In the genomic region with DNA sequence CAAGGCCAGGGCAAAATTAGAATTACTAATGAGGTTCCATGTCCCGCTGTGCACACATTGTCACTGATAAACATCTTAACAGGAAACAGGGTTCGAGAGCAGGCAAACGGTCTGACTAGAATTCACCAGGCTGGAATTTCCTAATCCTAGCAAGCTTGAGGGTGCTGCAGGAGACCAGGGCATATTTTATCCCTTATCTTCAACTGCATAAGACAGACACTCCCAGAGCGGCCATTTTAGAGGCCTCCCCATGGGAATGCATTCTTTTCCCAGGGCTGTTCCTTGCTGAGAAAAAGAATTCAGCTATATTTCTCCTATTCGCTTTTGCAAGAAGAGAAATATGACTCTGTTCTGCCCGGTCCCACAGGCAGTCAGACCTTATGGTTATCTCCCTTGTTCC, we compare ENCODE assay signal across 8 cellular contexts.
DNase-seq lines count a peak whose midpoint lies in the region; ATAC-seq, FAIRE-seq and TF ChIP-seq lines count a peak whose summit lies in the region.
"Not testable (repeated sequence)": the region's sequence is repeated elsewhere in the genome, so short reads cannot be mapped to it uniquely, and the experiment has no call there.

No MANE protein-coding gene starts in this region.

- not testable (repeated sequence) for TF ChIP-seq RAD21 in GM12878 (IDR thresholded peaks at IDR 0.05; ENCODE audit: insufficient read depth, low read depth, low read length)

- not testable (repeated sequence) for H3K79me1 ChIP-seq in mesendoderm (ENCODE audit: low read length)

- H2AK5ac ChIP-seq in mesendoderm (ENCODE audit: low read length), result not testable (repeated sequence)

- intact Hi-C loops in GM12878 (cut with micrococcal nuclease; ENCODE audit: unreplicated experiment), result not testable (repeated sequence)

- SMC1A ChIA-PET in GM12878 (lab: Charles Lee; ENCODE audit: uncharacterized antibody, unreplicated experiment), result not testable (repeated sequence)

- H3K4me1 ChIP-seq in BE2C; HEK293 (ENCODE audit: control insufficient read depth, insufficient read depth, low read length); GM12878 (ENCODE audit: control insufficient read depth, insufficient read depth, low read length); endodermal cell (ENCODE audit: control insufficient read depth, insufficient read depth, low read length); mesendoderm (ENCODE audit: control insufficient read depth, low read depth, low read length): not testable (repeated sequence)

- H3K27me3 ChIP-seq in BE2C; GM12878 (replicated peaks in 1 of 2; ENCODE audit: control insufficient read depth in 2 of 2, insufficient read depth in 2 of 2, low read length in 1 of 2); endodermal cell (ENCODE audit: control insufficient read depth, insufficient read depth, low read length, poor library complexity, severe bottlenecking); mesendoderm (ENCODE audit: insufficient read depth, low read length, poor library complexity): not testable (repeated sequence)

- not testable (repeated sequence) for H3K36me3 ChIP-seq in BE2C; HEK293 (ENCODE audit: control insufficient read depth in 2 of 2, insufficient read depth in 1 of 2, low read length in 2 of 2); GM12878 (ENCODE audit: control insufficient read depth in 2 of 2, insufficient read depth in 2 of 2, low read length in 1 of 2); endodermal cell (ENCODE audit: control insufficient read depth, insufficient read depth, low read length); mesendoderm (ENCODE audit: control insufficient read depth, insufficient read depth, low read length)

- CTCF ChIA-PET in HEK293 (lab: Yijun Ruan, JAX); WTC11 (lab: Charles Lee); GM12878 (lab: Yijun Ruan, JAX): not testable (repeated sequence)

- not testable (repeated sequence) for H2BK15ac ChIP-seq in mesendoderm (replicated peaks; ENCODE audit: low read depth)

- 41% methylated on average over 6 of the region's 6 CpGs for WGBS in GM12878 (ENCODE audit: insufficient coverage, insufficient replicate concordance, low lambda C conversion rate, missing lambda C conversion rate)
- WGBS in endodermal cell (ENCODE audit: insufficient coverage in 1 of 2, insufficient read length in 1 of 2), 2 experiments, result 86 to 95% methylated on average over 4 to 6 of the region's 6 CpGs
- no CpG with 5 or more reads among the region's 6 CpGs for WGBS in mesendoderm (ENCODE audit: extremely low coverage, insufficient coverage, low lambda C conversion rate)

- not testable (repeated sequence) for H4K20me1 ChIP-seq in GM12878 (ENCODE audit: control insufficient read depth, insufficient read depth)

- not testable (repeated sequence) for H2AFZ ChIP-seq in GM12878 (ENCODE audit: control insufficient read depth, low read depth, low read length)

- peaks cover 50% of the 10 kb centered on the region for H3K9me3 Mint-ChIP-seq in WTC11
- peaks cover 37% of the 10 kb centered on the region for H3K9me3 Mint-ChIP-seq in endodermal cell
- peaks cover 38% of the 10 kb centered on the region for H3K9me3 Mint-ChIP-seq in nephron progenitor cell

- not testable (repeated sequence) for H3K27ac Mint-ChIP-seq in WTC11, endodermal cell, nephron progenitor cell

- H4K8ac ChIP-seq in mesendoderm (ENCODE audit: low read depth, low read length), result not testable (repeated sequence)

- ATAC-seq in WTC11, GM12878: not testable (repeated sequence)

- H2BK5ac ChIP-seq in mesendoderm (ENCODE audit: low read length), result not testable (repeated sequence)

- peaks cover 38% of the 10 kb centered on the region for H3K36me3 Mint-ChIP-seq in WTC11
- not testable (repeated sequence) for H3K36me3 Mint-ChIP-seq in endodermal cell (ENCODE audit: low read depth); nephron progenitor cell (ENCODE audit: low read depth)

- BruUV-seq in GM12878 (replicated peaks; lab: Mats Ljungman, UMichigan), result not testable (repeated sequence)

- not testable (repeated sequence) for H3K23ac ChIP-seq in mesendoderm (ENCODE audit: low read length)

- DNase-seq in BE2C (peak; percentile 4), SK-N-DZ (ENCODE audit: low spot score) (peak; percentile 20), WTC11 (ENCODE audit: low spot score) (peak; percentile 19), endodermal cell (peak; percentile 52), mesendoderm (peak; percentile 7), nephron progenitor cell (peak; percentile 11)
- DNase-seq in GM12878 (ENCODE audit: low read depth, low spot score), result not testable (repeated sequence)

- POLR2A ChIA-PET in HEK293 (lab: Yijun Ruan, JAX); WTC11 (lab: Charles Lee); GM12878 (lab: Charles Lee): not testable (repeated sequence)

- not testable (repeated sequence) for H2BK120ac ChIP-seq in mesendoderm (ENCODE audit: low read depth, low read length)

- not testable (repeated sequence) for TF ChIP-seq CTCF in BE2C (IDR thresholded peaks at IDR 0.05; ENCODE audit: low read depth, low read length); HEK293 (tag by site-specific recombination; IDR thresholded peaks at IDR 0.05); WTC11 (IDR thresholded peaks at IDR 0.05); GM12878 (IDR thresholded peaks at IDR 0.05 in 2 of 3, conservative IDR thresholded peaks at IDR 0.05 in 1 of 3; ENCODE audit: control insufficient read depth in 2 of 3, extremely low read depth in 1 of 3, insufficient read depth in 1 of 3, low read depth in 3 of 3, low read length in 3 of 3); endodermal cell (conservative IDR thresholded peaks at IDR 0.05); nephron progenitor cell (IDR thresholded peaks at IDR 0.05)

- RAD21 ChIA-PET in GM12878 (lab: Charles Lee; ENCODE audit: unreplicated experiment), result not testable (repeated sequence)

- not testable (repeated sequence) for H3K27me3 Mint-ChIP-seq in WTC11 (ENCODE audit: low read depth); endodermal cell (ENCODE audit: insufficient read depth); nephron progenitor cell (ENCODE audit: low read depth, poor library complexity)

- H3K4me1 Mint-ChIP-seq in WTC11, endodermal cell, nephron progenitor cell: not testable (repeated sequence)

- H3K9me3 ChIP-seq in BE2C; HEK293 (ENCODE audit: control insufficient read depth, insufficient read depth, low read depth, low read length); GM12878 (replicated peaks; ENCODE audit: control insufficient read depth, insufficient read depth, low read length): not testable (repeated sequence)
- peaks cover 22% of the 10 kb centered on the region for H3K9me3 ChIP-seq in endodermal cell (ENCODE audit: control insufficient read depth, low read length)

- H3K27ac ChIP-seq in HEK293 (ENCODE audit: extremely low read depth, low read depth, low read length); GM12878 (ENCODE audit: control insufficient read depth, insufficient read depth); endodermal cell (ENCODE audit: low read depth, low read length); mesendoderm (ENCODE audit: low read depth, low read length): not testable (repeated sequence)

- TF ChIP-seq EP300 in GM12878 (IDR thresholded peaks at IDR 0.05; ENCODE audit: borderline replicate concordance in 1 of 2, control insufficient read depth in 1 of 2, low read depth in 2 of 2, low read length in 2 of 2), result not testable (repeated sequence)

- H3K4me3 ChIP-seq in BE2C (ENCODE audit: low read depth, low read length); HEK293 (ENCODE audit: low read depth, low read length); GM12878; endodermal cell (ENCODE audit: low read length); mesendoderm (ENCODE audit: low read length): not testable (repeated sequence)

- H4K5ac ChIP-seq in mesendoderm (ENCODE audit: low read length), result not testable (repeated sequence)

- not testable (repeated sequence) for H3K79me2 ChIP-seq in GM12878 (ENCODE audit: control insufficient read depth, insufficient read depth, low read length); mesendoderm (ENCODE audit: control insufficient read depth, insufficient read depth, low read length)

- H3K4me3 Mint-ChIP-seq in WTC11, endodermal cell, nephron progenitor cell: not testable (repeated sequence)

- TF ChIP-seq POLR2A in GM12878 (IDR thresholded peaks at IDR 0.05; ENCODE audit: low read depth, low read length), result not testable (repeated sequence)

- H3K9ac ChIP-seq in GM12878 (ENCODE audit: control insufficient read depth, insufficient read depth, low read length); endodermal cell (ENCODE audit: extremely low read depth, low read length, poor library complexity, severe bottlenecking); mesendoderm (ENCODE audit: low read length): not testable (repeated sequence)

- H3K18ac ChIP-seq in mesendoderm (ENCODE audit: low read length), result not testable (repeated sequence)

- not testable (repeated sequence) for FAIRE-seq in GM12878 (lab: Jason Lieb, UNC)

- not testable (repeated sequence) for H3K56ac ChIP-seq in mesendoderm (ENCODE audit: low read length)

- H3K4me2 ChIP-seq in GM12878 (ENCODE audit: control insufficient read depth, insufficient read depth); mesendoderm (ENCODE audit: low read length): not testable (repeated sequence)

- H3K4ac ChIP-seq in mesendoderm (ENCODE audit: low read depth, low read length), result not testable (repeated sequence)

- in situ Hi-C loops in GM12878 (cut with MboI), result not testable (repeated sequence)

TF ChIP-seq in GM12878, 131 proteins besides CTCF, POLR2A, EP300 and RAD21:
- 0 out of 2 replicates have a peak, but pooled peaks have one; percentile 28 for TF ChIP-seq CBX5 (IDR thresholded peaks at IDR 0.05; ENCODE audit: low read depth)
